Comparison of ENCODE assay signal across 23 cellular contexts in genomic region chr13:67094952-67095351, GRCh38.
DNase-seq lines count a peak whose midpoint lies in the region; ATAC-seq and TF ChIP-seq lines count a peak whose summit lies in the region.
"Had no signal": no experiment of that assay in that cellular context is flagged by ENCODE, and none has a peak within 500 bp of the region (broad histone marks: within the 10 kb centered on the region; RNA-seq: fewer than 3 reads in every experiment).

No MANE protein-coding gene starts in this region.

- H3K9me3 ChIP-seq in OCI-LY1 (ENCODE audit: low read length) (0 out of 2 replicates have a peak, but pooled peaks cover 10% of the 10 kb centered on the region), psoas muscle (no peaks in the 10 kb centered on the region)
- H3K9me3 ChIP-seq: SK-N-SH had no signal

- peak; percentile 36 for DNase-seq in choroid plexus epithelial cell (ENCODE audit: low read depth)
- DNase-seq in kidney glomerular epithelial cell (lab: John Stamatoyannopoulos, UW) = peak; percentile 46
- DNase-seq in substantia nigra (lab: John Stamatoyannopoulos, UW) = no peak
- no peak for DNase-seq in mesothelial cell of epicardium (ENCODE audit: low spot score in 2 of 2, unreplicated experiment in 2 of 2)
- no peak for DNase-seq in psoas muscle
- DNase-seq: CD4-positive, CD25-positive, alpha-beta regulatory T cell; DMS79; GOT3; HCEC 1CT; MM.1S; NCI-H1092; NCI-H1436 treated with DMSO at 0.1 percent for 48 hours; NCI-H2029; NCI-H2227 treated with DMSO at 0.1 percent for 48 hours; NCI-H510A; NCI-H748 treated with DMSO at 0.1 percent for 48 hours; SIG-M5; SK-N-SH had no signal

- no peaks in the 10 kb centered on the region for H3K27me3 Mint-ChIP-seq in mesothelial cell of epicardium (ENCODE audit: low read depth)
- H3K27me3 Mint-ChIP-seq: CD4-positive, CD25-positive, alpha-beta regulatory T cell had no signal

- H3K27me3 ChIP-seq in OCI-LY1 (ENCODE audit: insufficient read depth, low read length) = no peaks in the 10 kb centered on the region
- peaks cover 0 to 2% (median 0%) of the 10 kb centered on the region in 3 donors for H3K27me3 ChIP-seq in psoas muscle (ENCODE audit: insufficient read depth in 3 of 3, low read length in 2 of 3)

- peaks cover 3% of the 10 kb centered on the region for H3K4me1 Mint-ChIP-seq in mesothelial cell of epicardium
- H3K4me1 Mint-ChIP-seq: CD4-positive, CD25-positive, alpha-beta regulatory T cell had no signal

- H3K9me2 ChIP-seq in OCI-LY1 (ENCODE audit: low read depth, low read length) = no peaks in the 10 kb centered on the region
- H3K9me2 ChIP-seq: SK-N-SH had no signal

- H3K27ac ChIP-seq in OCI-LY1 (ENCODE audit: low read depth, low read length, poor library complexity, severe bottlenecking) (no peak overlapping the region), substantia nigra (ENCODE audit: low read depth, low read length, poor library complexity, severe bottlenecking) (peak overlapping the region; percentile 19), psoas muscle (no peak overlapping the region)

- H3K27ac Mint-ChIP-seq in mesothelial cell of epicardium = no peak overlapping the region
- H3K27ac Mint-ChIP-seq: CD4-positive, CD25-positive, alpha-beta regulatory T cell had no signal

- no peaks in the 10 kb centered on the region for H3K79me2 ChIP-seq in OCI-LY1 (ENCODE audit: insufficient read depth, low read length)

- TF ChIP-seq CTCF in OCI-LY1 (IDR thresholded peaks at IDR 0.05; ENCODE audit: low read length) (no peak), choroid plexus epithelial cell (conservative IDR thresholded peaks at IDR 0.05; ENCODE audit: low read depth, low read length) (no peak), mesothelial cell of epicardium (IDR thresholded peaks at IDR 0.05; ENCODE audit: unreplicated experiment) (no peak), psoas muscle (IDR thresholded peaks at IDR 0.05) (no peak)

- no peak overlapping the region for H3K9ac ChIP-seq in OCI-LY1 (ENCODE audit: low read length)
- H3K9ac ChIP-seq: SK-N-SH had no signal

- H2AFZ ChIP-seq in OCI-LY1 (ENCODE audit: low read length) = peak overlapping the region; percentile 50

- no peak overlapping the region for H3K4me3 ChIP-seq in OCI-LY1 (ENCODE audit: low read depth, low read length, poor library complexity, severe bottlenecking)
- H3K4me3 ChIP-seq in choroid plexus epithelial cell (ENCODE audit: low read depth, low read length) = no peak overlapping the region
- no peak overlapping the region for H3K4me3 ChIP-seq in psoas muscle
- H3K4me3 ChIP-seq: K562 had no signal

- ATAC-seq in HG02852 (IDR thresholded peaks at IDR 0.05; ENCODE audit: unreplicated experiment) (no peak), psoas muscle (no peak), HG02973 (IDR thresholded peaks at IDR 0.05; ENCODE audit: unreplicated experiment) (no peak)
- ATAC-seq: K562, Panc1 had no signal

- H3K36me3 Mint-ChIP-seq in mesothelial cell of epicardium = no peaks in the 10 kb centered on the region
- H3K36me3 Mint-ChIP-seq: CD4-positive, CD25-positive, alpha-beta regulatory T cell had no signal

- H3K4me1 ChIP-seq in OCI-LY1 (ENCODE audit: insufficient read depth, low read length, severe bottlenecking) = peaks cover 18% of the 10 kb centered on the region
- H3K4me1 ChIP-seq in psoas muscle = no peaks in the 10 kb centered on the region

- no peaks in the 10 kb centered on the region for H4K20me1 ChIP-seq in OCI-LY1 (ENCODE audit: insufficient read depth, low read length)

- no peak overlapping the region for H3K4me2 ChIP-seq in OCI-LY1 (ENCODE audit: low read length)
- H3K4me2 ChIP-seq: SK-N-SH had no signal

- no peaks in the 10 kb centered on the region for H3F3A ChIP-seq in OCI-LY1 (ENCODE audit: insufficient read depth, low read length)

- no peak overlapping the region for H3K4me3 Mint-ChIP-seq in mesothelial cell of epicardium
- H3K4me3 Mint-ChIP-seq: CD4-positive, CD25-positive, alpha-beta regulatory T cell had no signal

- intact Hi-C loops in psoas muscle (cut with DNase I) = no loop called here

- H3K36me3 ChIP-seq in OCI-LY1 (ENCODE audit: insufficient read depth, low read length) = 0 out of 2 replicates have a peak, but pooled peaks cover 4% of the 10 kb centered on the region
- no peaks in the 10 kb centered on the region for H3K36me3 ChIP-seq in psoas muscle (ENCODE audit: insufficient read depth in 1 of 2, low read depth in 1 of 2)

- H3K9me3 Mint-ChIP-seq in mesothelial cell of epicardium = no peaks in the 10 kb centered on the region

- WGBS in psoas muscle, 3 donors = 42 to 48% (median 43%) methylated on average over 3 of the region's 3 CpGs

Comparison
In these comparisons a context has a peak if more than half of its experiments do, and no peak if none do; other contexts are left out.
1. DNase-seq: peak in choroid plexus epithelial cell (single experiment) and kidney glomerular epithelial cell (single experiment); none in substantia nigra (0 of 49), mesothelial cell of epicardium (0 of 2) and psoas muscle (0 of 2).